8 cellular contexts compared by ENCODE assay signal in genomic region chr12:121579190-121579791, GRCh38. TPM values are rescaled to one million over a fixed set of nuclear protein-coding genes. Genes with fewer than 3 reads are reported as not detected.
DNase-seq lines count a peak whose midpoint lies in the region; ATAC-seq and TF ChIP-seq lines count a peak whose summit lies in the region.

No MANE protein-coding gene starts in this region.

- H3K4me1 ChIP-seq in SJCRH30, result peaks cover 17% of the 10 kb centered on the region

- ATAC-seq in GM19023 (IDR thresholded peaks at IDR 0.05; ENCODE audit: unreplicated experiment), result no peak
- ATAC-seq in omental fat pad (ENCODE audit: low FRiP score), result no peak

- no peaks in the 10 kb centered on the region for H3K27me3 ChIP-seq in SJCRH30

- H3K36me3 ChIP-seq in SJCRH30, result no peaks in the 10 kb centered on the region; the same call in none of the 2 replicates

- DNase-seq in NCI-H146 (lab: John Stamatoyannopoulos, UW) (peak; percentile 43), NCI-H146 treated with DMSO at 0.1 percent for 48 hours (lab: John Stamatoyannopoulos, UW; ENCODE audit: unreplicated experiment) (no peak), SJCRH30 (peak; percentile 60 to 67), astrocyte of the spinal cord (ENCODE audit: low read depth, low spot score) (no peak), immature natural killer cell (peak; percentile 42 to 57 (median 52)), omental fat pad (ENCODE audit: low spot score) (no peak)
- peak; percentile 57 for DNase-seq in stimulated activated CD4-positive, alpha-beta T cell treated with anti-CD3 and anti-CD28 coated beads, Interleukin-15, amount 100 ng/mL, for 24 hours

- peaks cover 40 to 51% of the 10 kb centered on the region in 2 donors for H3K4me1 Mint-ChIP-seq in immature natural killer cell

- H3K9me3 Mint-ChIP-seq in immature natural killer cell, result no peaks in the 10 kb centered on the region

- peak overlapping the region; percentile 89 to 99 (median 98) for H3K4me3 Mint-ChIP-seq in immature natural killer cell

- no peak for TF ChIP-seq CTCF in astrocyte of the spinal cord (IDR thresholded peaks at IDR 0.05; ENCODE audit: low read depth, low read length)
- TF ChIP-seq CTCF in omental fat pad (IDR thresholded peaks at IDR 0.05), result no peak

- peak overlapping the region; percentile 93 for H3K27ac ChIP-seq in SJCRH30

- H3K36me3 Mint-ChIP-seq in immature natural killer cell, result peaks cover 3 to 16% (median 14%) of the 10 kb centered on the region in 3 donors

- in situ Hi-C loops in astrocyte of the spinal cord (cut with HindIII; ENCODE audit: low sequenced_read_pairs), result no loop called here

- H3K27ac Mint-ChIP-seq in immature natural killer cell, result peak overlapping the region; percentile 97 to 100 (median 98)

- H3K27me3 Mint-ChIP-seq in immature natural killer cell (ENCODE audit: low read depth in 3 of 3), result peaks cover 4 to 18% (median 14%) of the 10 kb centered on the region in 3 donors

- no peaks in the 10 kb centered on the region for H3K9me3 ChIP-seq in SJCRH30 (replicated peaks)

- peak overlapping the region; percentile 63 for H3K4me3 ChIP-seq in SJCRH30
- H3K4me3 ChIP-seq in astrocyte of the spinal cord (ENCODE audit: low read depth, low read length), result peak overlapping the region; percentile 51

RNA-seq across cellular contexts. Expression of gene KDM2B, which starts 1.5 kb away (rescaled TPM):
- total RNA-seq in SJCRH30 (2014; rRNA removed; shearing (Covaris generic)), result 44.0 and 48.4 TPM in 2 replicates
- 10 to 100 TPM in 2 of 3 donors, 1 to 10 TPM in 1; 9.6 to 17.0 (median 10.4) TPM for polyA plus RNA-seq in immature natural killer cell
- 10 to 100 TPM; 14.8 to 27.0 (median 16.7) TPM for total RNA-seq in omental fat pad

RNA-seq across cellular contexts. Expression of gene ORAI1, which starts 47.0 kb away (rescaled TPM):
- total RNA-seq in SJCRH30 (2014; rRNA removed; shearing (Covaris generic)), result 11.5 and 12.2 TPM in 2 replicates
- polyA plus RNA-seq in immature natural killer cell, result 100 to 1,000 TPM; 145 to 216 (median 183) TPM
- total RNA-seq in omental fat pad, result 10 to 100 TPM in 2 of 4 donors, 1 to 10 TPM in 2; 6.8 to 15.4 (median 10.7) TPM

Comparison
In these comparisons a context has a peak if more than half of its experiments do, and no peak if none do; other contexts are left out.
1. DNase-seq: peak in NCI-H146 (single experiment), SJCRH30 (2 of 2), immature natural killer cell (3 of 3) and stimulated activated CD4-positive, alpha-beta T cell treated with anti-CD3 and anti-CD28 coated beads, Interleukin-15, amount 100 ng/mL, for 24 hours (single experiment); none in NCI-H146 treated with DMSO at 0.1 percent for 48 hours (single experiment), astrocyte of the spinal cord (single experiment) and omental fat pad (single experiment).